In the genomic region with DNA sequence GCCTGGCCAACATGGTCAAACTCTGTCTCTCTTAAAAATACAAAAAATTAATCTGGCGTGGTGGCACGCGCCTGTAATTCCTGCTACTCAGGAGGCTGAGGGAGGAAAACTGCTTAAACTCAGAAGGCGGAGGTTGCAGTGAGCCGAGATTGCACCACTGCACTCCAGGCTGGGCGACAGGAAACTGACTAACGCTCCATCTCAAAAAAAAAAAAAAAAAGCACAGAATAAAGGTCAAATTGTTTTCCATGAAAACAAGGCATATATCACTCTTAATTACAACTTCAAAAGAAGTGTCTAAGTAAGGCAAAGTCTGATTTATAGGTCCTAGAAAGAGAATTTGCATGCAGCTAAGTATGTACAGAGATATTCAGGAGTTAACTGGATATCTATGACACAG, we compare ENCODE assay signal across 12 cellular contexts. TPM values are rescaled to one million over a fixed set of nuclear protein-coding genes. Genes with fewer than 3 reads are reported as not detected.
DNase-seq lines count a peak whose midpoint lies in the region; ATAC-seq and TF ChIP-seq lines count a peak whose summit lies in the region.
"Had no signal": no experiment of that assay in that cellular context is flagged by ENCODE, and none has a peak within 500 bp of the region (broad histone marks: within the 10 kb centered on the region; RNA-seq: fewer than 3 reads in every experiment).

No MANE protein-coding gene starts in this region.

- TF ChIP-seq CTCF in choroid plexus epithelial cell (conservative IDR thresholded peaks at IDR 0.05; ENCODE audit: low read depth, low read length): no peak

- H3K4me3 ChIP-seq in choroid plexus epithelial cell (ENCODE audit: low read depth, low read length): no peak overlapping the region
- H3K4me3 ChIP-seq: hepatocyte had no signal

- no peaks in the 10 kb centered on the region for H3K27me3 Mint-ChIP-seq in T-helper 17 cell

- H3K36me3 Mint-ChIP-seq in T-helper 17 cell (ENCODE audit: low read depth): no peaks in the 10 kb centered on the region

- DNase-seq in activated T-cell treated with anti-CD3 and anti-CD28 coated beads for 1 hour (ENCODE audit: low read depth) (peak; percentile 5), T-helper 17 cell (no peak), choroid plexus epithelial cell (ENCODE audit: low read depth) (peak; percentile 59), glomerular visceral epithelial cell (ENCODE audit: extremely low spot score) (no peak), NCI-H1930 (lab: John Stamatoyannopoulos, UW) (no peak)
- no peak for DNase-seq in activated T-cell treated with anti-CD3 and anti-CD28 coated beads, Interleukin-2, amount 50 U/mL, for 1 hour
- DNase-seq in stimulated activated CD4-positive, alpha-beta T cell treated with anti-CD3 and anti-CD28 coated beads, TNF-alpha, amount 100 ng/mL, for 24 hours (ENCODE audit: low read depth in 3 of 3): peak in 2 of 3 experiments; percentile 7 to 17
- DNase-seq: amniotic stem cell, NCI-H1694 treated with DMSO at 0.1 percent for 48 hours, posterior cingulate gyrus had no signal

- H3K27ac Mint-ChIP-seq in T-helper 17 cell: no peak overlapping the region

- no peak overlapping the region for H3K4me3 Mint-ChIP-seq in T-helper 17 cell

- ATAC-seq in T-helper 17 cell: peak; percentile 37
- no peak for ATAC-seq in GM19455 (IDR thresholded peaks at IDR 0.05; ENCODE audit: unreplicated experiment)

- peaks cover 26% of the 10 kb centered on the region for H3K4me1 Mint-ChIP-seq in T-helper 17 cell

- no peaks in the 10 kb centered on the region for H3K9me3 ChIP-seq in T-helper 17 cell (ENCODE audit: control insufficient read depth, low read length, poor library complexity, severe bottlenecking)

RNA-seq across cellular contexts. Expression of a gene that starts 25.6 kb away (rescaled TPM):
- total RNA-seq in T-helper 17 cell: 10 to 100 TPM; 12.5 to 13.8 TPM

Comparison
In these comparisons a context has a peak if more than half of its experiments do, and no peak if none do; other contexts are left out.
1. DNase-seq: peak in activated T-cell treated with anti-CD3 and anti-CD28 coated beads for 1 hour (single experiment), choroid plexus epithelial cell (single experiment) and stimulated activated CD4-positive, alpha-beta T cell treated with anti-CD3 and anti-CD28 coated beads, TNF-alpha, amount 100 ng/mL, for 24 hours (2 of 3); none in activated T-cell treated with anti-CD3 and anti-CD28 coated beads, Interleukin-2, amount 50 U/mL, for 1 hour (single experiment), T-helper 17 cell (0 of 3), glomerular visceral epithelial cell (single experiment) and NCI-H1930 (0 of 2).